16 cellular contexts compared by ENCODE assay signal in genomic region chr15:41897327-41897726, GRCh38. TPM values are rescaled to one million over a fixed set of nuclear protein-coding genes. Genes with fewer than 3 reads are reported as not detected.
DNase-seq lines count a peak whose midpoint lies in the region; ATAC-seq, FAIRE-seq and TF ChIP-seq lines count a peak whose summit lies in the region.
"Had no signal": no experiment of that assay in that cellular context is flagged by ENCODE, and none has a peak within 500 bp of the region (broad histone marks: within the 10 kb centered on the region; RNA-seq: fewer than 3 reads in every experiment).

No MANE protein-coding gene starts in this region.

- peaks cover 40% of the 10 kb centered on the region for H3K4me1 Mint-ChIP-seq in activated CD8-positive, alpha-beta memory T cell treated with anti-CD3 and anti-CD28 coated beads, Interleukin-2, amount 10 ng/mL, durations not matched to agents 7 days and 5 days
- H3K4me1 Mint-ChIP-seq in activated CD4-positive, alpha-beta memory T cell treated with anti-CD3 and anti-CD28 coated beads, Interleukin-2, amount 10 ng/mL, durations not matched to agents 7 days and 5 days = peaks cover 48% of the 10 kb centered on the region
- peaks cover 55% of the 10 kb centered on the region for H3K4me1 Mint-ChIP-seq in nephron

- CTCF ChIA-PET in activated CD8-positive, alpha-beta memory T cell treated with anti-CD3 and anti-CD28 coated beads, Interleukin-2, amount 10 ng/mL, durations not matched to agents 7 days and 5 days (lab: Charles Lee) = interaction anchor here (0.8 to 1.5 kb wide), 2 partner anchors 26 to 123 kb away, joined by 4 to 5 read pairs; partner anchors contain the start of gene MAPKBP1
- CTCF ChIA-PET in activated CD4-positive, alpha-beta memory T cell treated with anti-CD3 and anti-CD28 coated beads, Interleukin-2, amount 10 ng/mL, durations not matched to agents 7 days and 5 days (lab: Charles Lee) = interaction anchor here (1.5 kb wide), 1 partner anchor 122 kb away, joined by 3 read pairs; no protein-coding TSS in a partner anchor

- POLR2A ChIA-PET in activated CD4-positive, alpha-beta memory T cell treated with anti-CD3 and anti-CD28 coated beads, Interleukin-2, amount 10 ng/mL, durations not matched to agents 7 days and 5 days (lab: Charles Lee) = no interaction called here

- no peaks in the 10 kb centered on the region for H3K27me3 Mint-ChIP-seq in activated CD8-positive, alpha-beta memory T cell treated with anti-CD3 and anti-CD28 coated beads, Interleukin-2, amount 10 ng/mL, durations not matched to agents 7 days and 5 days
- H3K27me3 Mint-ChIP-seq in activated CD4-positive, alpha-beta memory T cell treated with anti-CD3 and anti-CD28 coated beads, Interleukin-2, amount 10 ng/mL, durations not matched to agents 7 days and 5 days = no peaks in the 10 kb centered on the region
- peaks cover 4% of the 10 kb centered on the region for H3K27me3 Mint-ChIP-seq in nephron (ENCODE audit: low read depth)

- no peak for ATAC-seq in activated CD8-positive, alpha-beta memory T cell treated with anti-CD3 and anti-CD28 coated beads, Interleukin-2, amount 10 ng/mL, durations not matched to agents 7 days and 5 days
- no peak for ATAC-seq in GM18909 (IDR thresholded peaks at IDR 0.05; ENCODE audit: poor library complexity, unreplicated experiment)
- ATAC-seq in left colon = no peak
- ATAC-seq: right cardiac atrium had no signal

- no peak overlapping the region for H3K4me3 Mint-ChIP-seq in activated CD8-positive, alpha-beta memory T cell treated with anti-CD3 and anti-CD28 coated beads, Interleukin-2, amount 10 ng/mL, durations not matched to agents 7 days and 5 days
- H3K4me3 Mint-ChIP-seq in activated CD4-positive, alpha-beta memory T cell treated with anti-CD3 and anti-CD28 coated beads, Interleukin-2, amount 10 ng/mL, durations not matched to agents 7 days and 5 days = no peak overlapping the region
- peak overlapping the region in 1 of 3 experiments; percentile 20 for H3K4me3 Mint-ChIP-seq in nephron

- intact Hi-C loops in left colon (cut with DNase I, micrococcal nuclease) = no loop called here

- FAIRE-seq in GM12891 (lab: Jason Lieb, UNC) = no peak
- FAIRE-seq: astrocyte had no signal

- TF ChIP-seq POLR2A in GM12891 (IDR thresholded peaks at IDR 0.05; ENCODE audit: low read depth, low read length) = 0 out of 2 replicates have a peak, but pooled peaks have one; percentile 53

- H3K36me3 Mint-ChIP-seq in activated CD8-positive, alpha-beta memory T cell treated with anti-CD3 and anti-CD28 coated beads, Interleukin-2, amount 10 ng/mL, durations not matched to agents 7 days and 5 days = peaks cover 9% of the 10 kb centered on the region
- H3K36me3 Mint-ChIP-seq in activated CD4-positive, alpha-beta memory T cell treated with anti-CD3 and anti-CD28 coated beads, Interleukin-2, amount 10 ng/mL, durations not matched to agents 7 days and 5 days (ENCODE audit: low read depth) = peaks cover 29% of the 10 kb centered on the region
- H3K36me3 Mint-ChIP-seq in nephron (ENCODE audit: low read depth) = peaks cover 13% of the 10 kb centered on the region

- H3K9me3 Mint-ChIP-seq in activated CD8-positive, alpha-beta memory T cell treated with anti-CD3 and anti-CD28 coated beads, Interleukin-2, amount 10 ng/mL, durations not matched to agents 7 days and 5 days (ENCODE audit: low read depth) = no peaks in the 10 kb centered on the region
- H3K9me3 Mint-ChIP-seq in activated CD4-positive, alpha-beta memory T cell treated with anti-CD3 and anti-CD28 coated beads, Interleukin-2, amount 10 ng/mL, durations not matched to agents 7 days and 5 days = no peaks in the 10 kb centered on the region
- H3K9me3 Mint-ChIP-seq in nephron = no peaks in the 10 kb centered on the region

- H3K27ac Mint-ChIP-seq in activated CD8-positive, alpha-beta memory T cell treated with anti-CD3 and anti-CD28 coated beads, Interleukin-2, amount 10 ng/mL, durations not matched to agents 7 days and 5 days = peak overlapping the region; percentile 22
- peak overlapping the region; percentile 75 for H3K27ac Mint-ChIP-seq in activated CD4-positive, alpha-beta memory T cell treated with anti-CD3 and anti-CD28 coated beads, Interleukin-2, amount 10 ng/mL, durations not matched to agents 7 days and 5 days
- H3K27ac Mint-ChIP-seq in nephron = peak overlapping the region; percentile 63 to 89 (median 78)

- no peak for DNase-seq in activated CD8-positive, alpha-beta memory T cell treated with anti-CD3 and anti-CD28 coated beads, Interleukin-2, amount 10 ng/mL, durations not matched to agents 7 days and 5 days
- DNase-seq in activated CD8-positive, alpha-beta memory T cell treated with anti-CD3 and anti-CD28 coated beads, Interleukin-2, amount 50 U/mL, for 48 hours = no peak
- DNase-seq in GM12891 (ENCODE audit: insufficient read length, low spot score) (no peak), 8988T (no peak), left colon (no peak)
- DNase-seq in activated CD4-positive, alpha-beta memory T cell treated with anti-CD3 and anti-CD28 coated beads, Interleukin-2, amount 10 ng/mL, durations not matched to agents 7 days and 5 days = no peak
- DNase-seq: activated CD4-positive, alpha-beta T cell treated with anti-CD3 and anti-CD28 coated beads, Interleukin-2, amount 50 U/mL, for 1 hour; glutamatergic neuron; mesenchymal stem cell; NCI-H2029 treated with DMSO at 0.1 percent for 48 hours; NCI-H526 treated with DMSO at 0.1 percent for 48 hours; uterus had no signal

- no peak for TF ChIP-seq CTCF in nephron (IDR thresholded peaks at IDR 0.05; ENCODE audit: unreplicated experiment in 3 of 3)

TF ChIP-seq in GM12891, 5 proteins besides CTCF, POLR2A, EP300 and RAD21:
- TF ChIP-seq TAF1 (IDR thresholded peaks at IDR 0.05; ENCODE audit: low read depth, low read length) (no peak), POLR2AphosphoS5 (IDR thresholded peaks at IDR 0.05; ENCODE audit: low read depth, low read length) (peak; percentile 50; the same call in 1 of the 2 replicates), PAX5 (IDR thresholded peaks at IDR 0.05; ENCODE audit: insufficient read depth, low read length, severe bottlenecking) (no peak), POU2F2 (IDR thresholded peaks at IDR 0.05; ENCODE audit: low read depth, low read length) (no peak)

RNA-seq across cellular contexts. Expression of gene SPTBN5, which starts 3.5 kb away (rescaled TPM):
- under 1 TPM; 0.54 to 0.91 TPM for total RNA-seq in activated CD8-positive, alpha-beta memory T cell treated with anti-CD3 and anti-CD28 coated beads, Interleukin-2, amount 10 ng/mL, durations not matched to agents 7 days and 5 days
- 0.08 TPM for polyA plus RNA-seq in GM12891 (2012; ENCODE audit: low read depth, missing spikeins)
- total RNA-seq in activated CD4-positive, alpha-beta memory T cell treated with anti-CD3 and anti-CD28 coated beads, Interleukin-2, amount 10 ng/mL, durations not matched to agents 7 days and 5 days = 1 to 10 TPM; 1.5 to 1.6 TPM
- 1 to 10 TPM in 1 of 2 donors, under 1 TPM in 1; 0.64 to 1.4 TPM for total RNA-seq in left colon

RNA-seq across cellular contexts. Expression of gene PLA2G4B, which starts 58.7 kb away (rescaled TPM):
- 1 to 10 TPM; 2.8 to 7.7 TPM for total RNA-seq in activated CD8-positive, alpha-beta memory T cell treated with anti-CD3 and anti-CD28 coated beads, Interleukin-2, amount 10 ng/mL, durations not matched to agents 7 days and 5 days
- 1.4 TPM for polyA plus RNA-seq in GM12891 (2012; ENCODE audit: low read depth, missing spikeins)
- total RNA-seq in activated CD4-positive, alpha-beta memory T cell treated with anti-CD3 and anti-CD28 coated beads, Interleukin-2, amount 10 ng/mL, durations not matched to agents 7 days and 5 days = 1 to 10 TPM; 6.0 to 6.8 TPM
- total RNA-seq in left colon = 1 to 10 TPM; 3.4 to 4.1 TPM

Comparison
In these comparisons a context has a peak if more than half of its experiments do, and no peak if none do; other contexts are left out.
1. H3K27ac Mint-ChIP-seq: peak in every context shown above with its lines; median percentile 78 in nephron; 75 in activated CD4-positive, alpha-beta memory T cell treated with anti-CD3 and anti-CD28 coated beads, Interleukin-2, amount 10 ng/mL, durations not matched to agents 7 days and 5 days; 22 in activated CD8-positive, alpha-beta memory T cell treated with anti-CD3 and anti-CD28 coated beads, Interleukin-2, amount 10 ng/mL, durations not matched to agents 7 days and 5 days.